ENCODE assay signal across 1 cellular context in the genomic region with DNA sequence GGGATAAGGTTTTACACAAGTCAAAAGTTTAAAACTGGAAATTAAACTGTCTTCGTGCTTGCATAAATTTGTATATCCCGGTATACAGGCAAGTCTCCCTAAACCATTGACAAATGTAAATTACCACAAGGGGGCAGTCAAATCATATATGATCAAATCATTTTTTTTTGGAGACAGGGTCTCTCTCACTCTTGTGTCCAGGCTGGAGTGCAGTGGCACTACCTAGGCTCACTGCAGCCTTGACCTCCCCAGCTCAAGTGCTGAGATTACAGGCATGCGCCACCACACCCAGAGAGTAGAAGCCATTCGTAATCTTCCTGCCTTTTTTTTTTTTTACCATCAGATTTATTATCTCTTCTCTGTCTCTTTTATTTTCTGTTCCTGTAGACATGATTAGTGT.
TF ChIP-seq lines count a peak whose summit lies in the region.

No MANE protein-coding gene starts in this region.

TF ChIP-seq in H1, 55 proteins besides CTCF, POLR2A, EP300 and RAD21:
- TF ChIP-seq GABPA (IDR thresholded peaks at IDR 0.05; ENCODE audit: borderline replicate concordance, insufficient read depth, low read length) (no peak), EZH2 (IDR thresholded peaks at IDR 0.05; ENCODE audit: low read depth, low read length, severe bottlenecking) (no peak), SP4 (IDR thresholded peaks at IDR 0.05; ENCODE audit: low read length) (no peak), CBX8 (IDR thresholded peaks at IDR 0.05; ENCODE audit: borderline replicate concordance, low read depth, low read length) (no peak), CEBPB (IDR thresholded peaks at IDR 0.05; ENCODE audit: low read depth, low read length) (no peak), BCL11A (IDR thresholded peaks at IDR 0.05; ENCODE audit: low read depth in 2 of 2, low read length in 2 of 2) (no peak)
TF ChIP-seq in H1: peak in this region for 0.
